ENCODE assay signal across 33 cellular contexts in the genomic region with DNA sequence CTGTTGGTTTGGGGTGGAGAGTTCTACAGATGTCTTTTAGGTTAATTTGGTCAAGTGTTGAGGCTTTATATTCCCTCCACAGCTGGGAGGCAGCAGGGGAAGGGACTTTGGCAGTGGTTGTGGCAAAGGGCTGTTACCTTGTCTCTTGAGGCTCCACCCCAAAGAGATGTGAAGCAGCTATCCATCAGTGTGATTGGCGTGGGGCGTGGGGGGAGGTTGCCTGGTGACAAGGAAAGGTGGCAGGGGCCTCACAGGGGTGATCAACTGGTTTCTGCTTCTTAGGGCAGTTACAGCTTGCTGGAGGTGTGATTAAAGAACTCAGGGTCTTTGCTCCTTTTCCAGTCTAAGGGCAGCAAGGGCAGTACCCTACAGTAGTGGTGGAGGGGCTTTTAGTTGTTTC.
"Had no signal": no experiment of that assay in that cellular context is flagged by ENCODE, and none has a peak within 500 bp of the region (broad histone marks: within the 10 kb centered on the region; RNA-seq: fewer than 3 reads in every experiment).

No MANE protein-coding gene starts in this region.

- H3K27me3 ChIP-seq: brain microvascular endothelial cell, ovary, right lobe of liver had no signal

- H3K4me1 ChIP-seq: gastroesophageal sphincter, left ventricle myocardium inferior, right lobe of liver had no signal

- H3K36me3 ChIP-seq: brain microvascular endothelial cell, gastroesophageal sphincter, left ventricle myocardium inferior, ovary, right lobe of liver, thoracic aorta had no signal

- H3K27me3 Mint-ChIP-seq: activated CD4-positive, alpha-beta T cell treated with anti-CD3 and anti-CD28 coated beads, Interleukin-2, amount 10 ng/mL, durations not matched to agents 7 days and 5 days; progenitor cell of endocrine pancreas had no signal

- H3K9me3 ChIP-seq: gastroesophageal sphincter, mucosa of descending colon, ovary, right lobe of liver, thoracic aorta had no signal

- ATAC-seq: activated CD8-positive, alpha-beta T cell treated with anti-CD3 and anti-CD28 coated beads for 36 hours; activated T-cell treated with anti-CD3 and anti-CD28 coated beads, Interleukin-2, amount 50 U/mL, for 4 hours; activated T-helper 17 cell treated with anti-CD3 and anti-CD28 coated beads, Interleukin-2, amount 50 U/mL, for 72 hours; gastroesophageal sphincter; mucosa of descending colon; natural killer cell treated with Interleukin-12 subunit alpha and Interleukin-12 subunit beta and Interleukin-15 and Interleukin-18, amount 100 ng/mL, for 72 hours; right lobe of liver; T-helper 17 cell had no signal

- H3K4me3 ChIP-seq: coronary artery, dorsolateral prefrontal cortex, gastroesophageal sphincter, left ventricle myocardium inferior, lung, mucosa of descending colon, ovary, right lobe of liver, thoracic aorta had no signal

- H3K4me1 Mint-ChIP-seq: activated CD4-positive, alpha-beta T cell treated with anti-CD3 and anti-CD28 coated beads, Interleukin-2, amount 10 ng/mL, durations not matched to agents 7 days and 5 days; activated T-helper 17 cell treated with anti-CD3 and anti-CD28 coated beads, Interleukin-2, amount 50 U/mL, for 72 hours; stimulated activated effector memory CD8-positive, alpha-beta T cell treated with anti-CD3 and anti-CD28 coated beads, Interleukin-12 subunit alpha, Interleukin-12 subunit beta, amount 100 ng/mL, for 72 hours; T-helper 17 cell had no signal

- FAIRE-seq: astrocyte, endothelial cell of umbilical vein, islet of Langerhans, urothelium cell line had no signal

- H3K9me3 Mint-ChIP-seq: activated CD4-positive, alpha-beta T cell treated with anti-CD3 and anti-CD28 coated beads, Interleukin-2, amount 10 ng/mL, durations not matched to agents 7 days and 5 days; activated CD8-positive, alpha-beta T cell treated with anti-CD3 and anti-CD28 coated beads for 36 hours; activated T-cell treated with anti-CD3 and anti-CD28 coated beads, Interleukin-2, amount 50 U/mL, for 4 hours; stimulated activated effector memory CD8-positive, alpha-beta T cell treated with anti-CD3 and anti-CD28 coated beads, Interleukin-12 subunit alpha, Interleukin-12 subunit beta, amount 100 ng/mL, for 72 hours; stimulated activated naive CD8-positive, alpha-beta T cell treated with anti-CD3 and anti-CD28 coated beads, Interleukin-15, Interleukin-2, amounts not matched to agents 100 ng/mL and 50 ng/mL, for 24 hours had no signal

- H3K36me3 Mint-ChIP-seq: natural killer cell treated with Interleukin-12 subunit alpha and Interleukin-12 subunit beta and Interleukin-15 and Interleukin-18, amount 100 ng/mL, for 72 hours; stimulated activated effector memory CD8-positive, alpha-beta T cell treated with anti-CD3 and anti-CD28 coated beads, Interleukin-12 subunit alpha, Interleukin-12 subunit beta, amount 100 ng/mL, for 72 hours had no signal

- DNase-seq: activated CD4-positive, alpha-beta T cell treated with anti-CD3 and anti-CD28 coated beads for 1 hour; activated CD4-positive, alpha-beta T cell treated with anti-CD3 and anti-CD28 coated beads, Interleukin-2, amount 10 ng/mL, durations not matched to agents 7 days and 5 days; activated CD8-positive, alpha-beta T cell treated with anti-CD3 and anti-CD28 coated beads for 36 hours; activated gamma-delta T cell treated with Interleukin-2 at 50 U/mL for 16 hours; activated naive CD4-positive, alpha-beta T cell treated with anti-CD3 and anti-CD28 coated beads, Interleukin-2, amount 50 U/mL, for 16 hours; activated T-cell treated with anti-CD3 and anti-CD28 coated beads, Interleukin-2, amount 50 U/mL, for 4 hours; amniotic stem cell; brain microvascular endothelial cell; dorsolateral prefrontal cortex; effector memory CD4-positive, alpha-beta T cell; head of caudate nucleus; hippocampal formation; left ventricle myocardium inferior; mucosa of descending colon; ovary; right lobe of liver; stimulated activated CD4-positive, alpha-beta T cell treated with anti-CD3 and anti-CD28 coated beads, Interleukin-4, amount 100 ng/mL, for 1 hour; T-helper 17 cell; T1000; trophoblast cell had no signal

- H3K27ac Mint-ChIP-seq: activated CD4-positive, alpha-beta T cell treated with anti-CD3 and anti-CD28 coated beads, Interleukin-2, amount 10 ng/mL, durations not matched to agents 7 days and 5 days; activated CD8-positive, alpha-beta T cell treated with anti-CD3 and anti-CD28 coated beads for 36 hours; activated T-helper 17 cell treated with anti-CD3 and anti-CD28 coated beads, Interleukin-2, amount 50 U/mL, for 72 hours; natural killer cell treated with Interleukin-12 subunit alpha and Interleukin-12 subunit beta and Interleukin-15 and Interleukin-18, amount 100 ng/mL, for 72 hours; progenitor cell of endocrine pancreas; stimulated activated effector memory CD8-positive, alpha-beta T cell treated with anti-CD3 and anti-CD28 coated beads, Interleukin-12 subunit alpha, Interleukin-12 subunit beta, amount 100 ng/mL, for 72 hours; stimulated activated naive CD8-positive, alpha-beta T cell treated with anti-CD3 and anti-CD28 coated beads, Interleukin-15, Interleukin-2, amounts not matched to agents 100 ng/mL and 50 ng/mL, for 24 hours; T-helper 17 cell had no signal

- H3K27ac ChIP-seq: brain microvascular endothelial cell, coronary artery, dorsolateral prefrontal cortex, gastroesophageal sphincter, left ventricle myocardium inferior, ovary, right lobe of liver, thoracic aorta had no signal

- H3K4me3 Mint-ChIP-seq: activated CD4-positive, alpha-beta T cell treated with anti-CD3 and anti-CD28 coated beads, Interleukin-2, amount 10 ng/mL, durations not matched to agents 7 days and 5 days; activated CD8-positive, alpha-beta T cell treated with anti-CD3 and anti-CD28 coated beads for 36 hours; activated T-cell treated with anti-CD3 and anti-CD28 coated beads, Interleukin-2, amount 50 U/mL, for 4 hours; activated T-helper 17 cell treated with anti-CD3 and anti-CD28 coated beads, Interleukin-2, amount 50 U/mL, for 72 hours; natural killer cell treated with Interleukin-12 subunit alpha and Interleukin-12 subunit beta and Interleukin-15 and Interleukin-18, amount 100 ng/mL, for 72 hours; stimulated activated effector memory CD8-positive, alpha-beta T cell treated with anti-CD3 and anti-CD28 coated beads, Interleukin-12 subunit alpha, Interleukin-12 subunit beta, amount 100 ng/mL, for 72 hours; stimulated activated naive CD8-positive, alpha-beta T cell treated with anti-CD3 and anti-CD28 coated beads, Interleukin-15, Interleukin-2, amounts not matched to agents 100 ng/mL and 50 ng/mL, for 24 hours; T-helper 17 cell had no signal
